Comparison of ENCODE assay signal across 21 cellular contexts in the genomic region with DNA sequence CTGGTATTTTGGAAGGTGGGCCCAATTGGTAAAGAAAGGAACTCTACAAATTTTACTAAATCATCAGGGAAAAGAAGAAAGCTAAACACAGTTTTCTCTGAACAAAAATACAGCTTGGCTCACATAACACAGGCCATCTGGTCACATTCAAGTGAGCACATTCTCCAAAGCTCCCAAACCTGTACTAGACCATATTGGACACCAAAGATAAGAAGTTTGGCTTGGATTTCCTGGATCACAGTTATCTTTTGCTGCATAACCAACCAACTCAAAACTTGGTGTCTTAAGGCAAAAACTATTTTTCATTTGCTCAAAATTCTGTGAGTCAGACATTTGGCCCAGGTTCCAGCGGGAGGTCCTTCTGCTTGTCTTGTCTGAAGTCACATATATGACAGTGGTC.
"Had no signal": no experiment of that assay in that cellular context is flagged by ENCODE, and none has a peak within 500 bp of the region (broad histone marks: within the 10 kb centered on the region; RNA-seq: fewer than 3 reads in every experiment).

No MANE protein-coding gene starts in this region.

- DNase-seq: activated CD4-positive, alpha-beta memory T cell treated with anti-CD3 and anti-CD28 coated beads for 36 hours; activated CD4-positive, alpha-beta T cell treated with anti-CD3 and anti-CD28 coated beads, Interleukin-2, amount 10 ng/mL, durations not matched to agents 7 days and 5 days; activated CD4-positive, CD25-positive, alpha-beta regulatory T cell; activated CD8-positive, alpha-beta memory T cell treated with anti-CD3 and anti-CD28 coated beads, Interleukin-2, amount 50 U/mL, for 4 hours; activated naive CD4-positive, alpha-beta T cell treated with anti-CD3 and anti-CD28 coated beads, Interleukin-2, amount 50 U/mL, for 16 hours; activated naive CD8-positive, alpha-beta T cell treated with anti-CD3 and anti-CD28 coated beads, Interleukin-2, amount 10 ng/mL, durations not matched to agents 7 days and 5 days; activated T-cell treated with anti-CD3 and anti-CD28 coated beads, Interleukin-2, amount 50 U/mL, for 72 hours; central memory CD4-positive, alpha-beta T cell; Kasumi-1; KBM-7; NCI-H1105 treated with DMSO at 0.1 percent for 48 hours; NCI-H1436 treated with DMSO at 0.1 percent for 48 hours; NCI-H187 treated with DMSO at 0.1 percent for 48 hours; NCI-H2081 treated with DMSO at 0.1 percent for 48 hours; NCI-H446; PC-3; SIG-M5; T-helper 2 cell; T1000 had no signal

- H3K4me3 ChIP-seq: adrenal gland, breast epithelium had no signal
